ENCODE assay signal across 23 cellular contexts in genomic region chr4:52824270-52824602, GRCh38. TPM values are rescaled to one million over a fixed set of nuclear protein-coding genes. Genes with fewer than 3 reads are reported as not detected.
A peak's percentile ranks its signal among the peaks of the same experiment; 100 is the strongest.
DNase-seq lines count a peak whose midpoint lies in the region; ATAC-seq and TF ChIP-seq lines count a peak whose summit lies in the region.
"Had no signal": no experiment of that assay in that cellular context is flagged by ENCODE, and none has a peak within 500 bp of the region (broad histone marks: within the 10 kb centered on the region; RNA-seq: fewer than 3 reads in every experiment).

No MANE protein-coding gene starts in this region.

- H2AFZ ChIP-seq in IMR-90 (replicated peaks; ENCODE audit: low read length, poor library complexity): no peak overlapping the region
- H2AFZ ChIP-seq: parathyroid adenoma had no signal

- peak overlapping the region; percentile 8 for H3K23ac ChIP-seq in IMR-90 (ENCODE audit: low read depth, low read length)

- H3K9me3 ChIP-seq in Caco-2 (no peaks in the 10 kb centered on the region), IMR-90 (ENCODE audit: control insufficient read depth, insufficient read depth, low read length) (no peaks in the 10 kb centered on the region), right atrium auricular region (no peaks in the 10 kb centered on the region)
- H3K9me3 ChIP-seq: lower lobe of right lung had no signal

- H3K4me1 Mint-ChIP-seq in Caco-2 (ENCODE audit: low read depth, unreplicated experiment): peaks cover 6% of the 10 kb centered on the region
- H3K4me1 Mint-ChIP-seq in progenitor cell of endocrine pancreas (ENCODE audit: low read depth): peaks cover 16% of the 10 kb centered on the region
- H3K4me1 Mint-ChIP-seq in stimulated activated naive B cell treated with anti-CD40 and anti-IgM and Interleukin-4, amounts not matched to agents 10 μg/mL and 1 μg/mL and 100 μg/mL, for 72 hours: no peaks in the 10 kb centered on the region

- H3K4me2 ChIP-seq in IMR-90 (ENCODE audit: low read depth, low read length): no peak overlapping the region
- H3K4me2 ChIP-seq: KMS-11 had no signal

- H3K27ac Mint-ChIP-seq in Caco-2 (ENCODE audit: unreplicated experiment): peak overlapping the region; percentile 63
- peak overlapping the region; percentile 92 for H3K27ac Mint-ChIP-seq in progenitor cell of endocrine pancreas
- H3K27ac Mint-ChIP-seq in stimulated activated naive B cell treated with anti-CD40 and anti-IgM and Interleukin-4, amounts not matched to agents 10 μg/mL and 1 μg/mL and 100 μg/mL, for 72 hours: no peak overlapping the region
- H3K27ac Mint-ChIP-seq: CD8-positive, alpha-beta memory T cell had no signal

- H2BK5ac ChIP-seq in IMR-90 (ENCODE audit: low read depth, low read length, poor library complexity, severe bottlenecking): peak overlapping the region; percentile 40

- H3K9me1 ChIP-seq in IMR-90 (ENCODE audit: insufficient read depth, low read length): peaks cover 22% of the 10 kb centered on the region

- peak overlapping the region; percentile 90 for H2AK5ac ChIP-seq in IMR-90 (ENCODE audit: low read depth, low read length)

- CTCF ChIA-PET in Caco-2 (lab: Charles Lee) (no interaction called here), IMR-90 (lab: Yijun Ruan, JAX) (no interaction called here)

- H3K27ac ChIP-seq in IMR-90 (ENCODE audit: insufficient read depth, low read length) (peak overlapping the region; percentile 62), right atrium auricular region (peak overlapping the region; percentile 39 to 72)
- H3K27ac ChIP-seq: KMS-11, lower lobe of right lung, parathyroid adenoma had no signal

- H3K9ac ChIP-seq in IMR-90 (ENCODE audit: low read depth, low read length): no peak overlapping the region
- H3K9ac ChIP-seq: KMS-11, parathyroid adenoma had no signal

- H4K91ac ChIP-seq in IMR-90 (ENCODE audit: insufficient read depth, low read depth, low read length): peak overlapping the region; percentile 91

- H3K4me1 ChIP-seq in Caco-2: peaks cover 34% of the 10 kb centered on the region
- H3K4me1 ChIP-seq in IMR-90 (ENCODE audit: control insufficient read depth, insufficient read depth, low read length): peaks cover 26% of the 10 kb centered on the region
- H3K4me1 ChIP-seq in right atrium auricular region: peaks cover 0 to 31% of the 10 kb centered on the region in 2 donors
- H3K4me1 ChIP-seq: parathyroid adenoma had no signal

- H3K36me3 ChIP-seq in Caco-2 (ENCODE audit: control insufficient read depth, insufficient read depth, low read length) (no peaks in the 10 kb centered on the region), IMR-90 (ENCODE audit: control insufficient read depth, insufficient read depth, low read length) (no peaks in the 10 kb centered on the region), right atrium auricular region (no peaks in the 10 kb centered on the region)
- H3K36me3 ChIP-seq: lower lobe of right lung had no signal

- no peak overlapping the region for H3K4me3 Mint-ChIP-seq in Caco-2 (ENCODE audit: unreplicated experiment)
- no peak overlapping the region for H3K4me3 Mint-ChIP-seq in progenitor cell of endocrine pancreas (ENCODE audit: low read depth)
- no peak overlapping the region for H3K4me3 Mint-ChIP-seq in stimulated activated naive B cell treated with anti-CD40 and anti-IgM and Interleukin-4, amounts not matched to agents 10 μg/mL and 1 μg/mL and 100 μg/mL, for 72 hours
- H3K4me3 Mint-ChIP-seq: CD8-positive, alpha-beta memory T cell had no signal

- no peak overlapping the region for H3K4me3 ChIP-seq in Caco-2 (ENCODE audit: low read depth, low read length)
- H3K4me3 ChIP-seq in IMR-90 (ENCODE audit: insufficient read depth, low read depth, low read length): no peak overlapping the region
- H3K4me3 ChIP-seq in right atrium auricular region: no peak overlapping the region
- H3K4me3 ChIP-seq: lower lobe of right lung had no signal

- H3K27me3 ChIP-seq in Caco-2 (replicated peaks; ENCODE audit: control insufficient read depth, insufficient read depth, low read length): no peaks in the 10 kb centered on the region
- H3K27me3 ChIP-seq in IMR-90 (ENCODE audit: control insufficient read depth, insufficient read depth, low read length): no peaks in the 10 kb centered on the region
- H3K27me3 ChIP-seq in right atrium auricular region: no peaks in the 10 kb centered on the region

- POLR2A ChIA-PET in Caco-2 (lab: Charles Lee): no interaction called here
- POLR2A ChIA-PET in IMR-90 (lab: Charles Lee; ENCODE audit: unreplicated experiment): interaction anchor here (1.2 kb wide), 1 partner anchor 9 kb away, joined by 3 read pairs; no protein-coding TSS in a partner anchor

- peak overlapping the region; percentile 55 for H3K18ac ChIP-seq in IMR-90 (ENCODE audit: low read depth, low read length)

- H3K56ac ChIP-seq in IMR-90 (ENCODE audit: extremely low read depth, insufficient read depth, low read length): peak overlapping the region; percentile 57; the same call in 1 of the 2 replicates

- no peak for TF ChIP-seq RAD21 in IMR-90 (IDR thresholded peaks at IDR 0.05; ENCODE audit: low read length)

- DNase-seq in Caco-2 (no peak), IMR-90 (no peak), right atrium auricular region (ENCODE audit: low spot score) (no peak), progenitor cell of endocrine pancreas (ENCODE audit: low spot score, unreplicated experiment) (no peak), NAMALWA (ENCODE audit: low spot score) (no peak), NCI-H128 (lab: John Stamatoyannopoulos, UW; ENCODE audit: unreplicated experiment) (no peak)
- DNase-seq in stimulated activated naive B cell treated with anti-CD40 and anti-IgM and Interleukin-4, amounts not matched to agents 10 μg/mL and 1 μg/mL and 100 μg/mL, for 72 hours: no peak
- DNase-seq: activated CD4-positive, alpha-beta T cell treated with anti-CD3 and anti-CD28 coated beads, Interleukin-2, amount 50 U/mL, for 1 hour; activated naive CD4-positive, alpha-beta T cell treated with anti-CD3 and anti-CD28 coated beads, Interleukin-2, amount 50 U/mL, for 16 hours; AML-193; CD8-positive, alpha-beta memory T cell; DMS79 treated with DMSO at 0.1 percent for 48 hours; MV-4-11; NCI-H226; NCI-H774; stimulated activated CD4-positive, alpha-beta T cell treated with anti-CD3 and anti-CD28 coated beads, Interleukin-4, amount 100 ng/mL, for 24 hours; T-helper 1 cell had no signal

- peak overlapping the region; percentile 9 to 64; a peak in 3 of 4 replicates for H4K8ac ChIP-seq in IMR-90 (ENCODE audit: low read depth in 2 of 2, low read length in 2 of 2)

- TF ChIP-seq CTCF in Caco-2 (IDR thresholded peaks at IDR 0.05; ENCODE audit: insufficient read depth in 1 of 2, low read depth in 1 of 2, low read length in 1 of 2, severe bottlenecking in 1 of 2, unreplicated experiment in 1 of 2): no peak
- no peak for TF ChIP-seq CTCF in IMR-90 (conservative IDR thresholded peaks at IDR 0.05; ENCODE audit: low read depth, low read length)
- no peak for TF ChIP-seq CTCF in right atrium auricular region (IDR thresholded peaks at IDR 0.05)
- TF ChIP-seq CTCF in progenitor cell of endocrine pancreas (IDR thresholded peaks at IDR 0.05; ENCODE audit: unreplicated experiment): no peak

- peak overlapping the region; percentile 92 for H2BK20ac ChIP-seq in IMR-90 (ENCODE audit: low read depth, low read length)

- WGBS in IMR-90 (ENCODE audit: extremely low coverage in 2 of 2, insufficient read length in 1 of 2), 2 experiments: no CpG with 5 or more reads among the region's 6 CpGs

- dilution Hi-C loops in IMR-90 (cut with HindIII; ENCODE audit: low sequenced_read_pairs, unreplicated experiment): no loop called here

- H2BK120ac ChIP-seq in IMR-90 (ENCODE audit: low read depth, low read length): peak overlapping the region; percentile 95

- H3K4ac ChIP-seq in IMR-90 (ENCODE audit: low read depth, low read length): peak overlapping the region; percentile 83

- peak overlapping the region; percentile 86 for H3K14ac ChIP-seq in IMR-90 (replicated peaks; ENCODE audit: low read depth, low read length)

- ATAC-seq in IMR-90 (ENCODE audit: low read depth) (no peak), HG03521 (IDR thresholded peaks at IDR 0.05; ENCODE audit: unreplicated experiment) (no peak)
- ATAC-seq in stimulated activated naive B cell treated with anti-CD40 and anti-IgM and Interleukin-4, amounts not matched to agents 10 μg/mL and 1 μg/mL and 100 μg/mL, for 72 hours (replicated peaks): no peak

- TF ChIP-seq POLR2A in IMR-90 (IDR thresholded peaks at IDR 0.05; ENCODE audit: low read depth, low read length): no peak

- H2AK9ac ChIP-seq in IMR-90 (replicated peaks; ENCODE audit: low read depth, low read length, poor library complexity): no peak overlapping the region

- H3K27me3 Mint-ChIP-seq in Caco-2 (ENCODE audit: insufficient read depth, unreplicated experiment) (no peaks in the 10 kb centered on the region), progenitor cell of endocrine pancreas (no peaks in the 10 kb centered on the region)
- H3K27me3 Mint-ChIP-seq in stimulated activated naive B cell treated with anti-CD40 and anti-IgM and Interleukin-4, amounts not matched to agents 10 μg/mL and 1 μg/mL and 100 μg/mL, for 72 hours: no peaks in the 10 kb centered on the region
- H3K27me3 Mint-ChIP-seq: CD8-positive, alpha-beta memory T cell had no signal

- peak overlapping the region; percentile 81; the same call in 2 of the 3 replicates for H2BK15ac ChIP-seq in IMR-90 (ENCODE audit: low read depth, low read length)

- peaks cover 10% of the 10 kb centered on the region for H4K20me1 ChIP-seq in IMR-90 (ENCODE audit: insufficient read depth, low read length)

- peak overlapping the region; percentile 51 for H4K5ac ChIP-seq in IMR-90 (ENCODE audit: low read depth, low read length)

- intact Hi-C loops in Caco-2 (cut with micrococcal nuclease; ENCODE audit: unreplicated experiment): loop anchor here (2.0 kb wide), 1 partner anchor 35 kb away; no protein-coding TSS in a partner anchor
- intact Hi-C loops in IMR-90 (cut with micrococcal nuclease): loop anchor here (5.0 kb wide), 1 partner anchor 112 kb away; no protein-coding TSS in a partner anchor

- BruUV-seq in Caco-2 (replicated peaks; lab: Mats Ljungman, UMichigan): no TSS peak
- no TSS peak for BruUV-seq in IMR-90 (replicated peaks; lab: Mats Ljungman, UMichigan)

- H3K36me3 Mint-ChIP-seq in Caco-2 (ENCODE audit: insufficient read depth, unreplicated experiment) (no peaks in the 10 kb centered on the region), progenitor cell of endocrine pancreas (ENCODE audit: insufficient read depth) (no peaks in the 10 kb centered on the region)
- no peaks in the 10 kb centered on the region for H3K36me3 Mint-ChIP-seq in stimulated activated naive B cell treated with anti-CD40 and anti-IgM and Interleukin-4, amounts not matched to agents 10 μg/mL and 1 μg/mL and 100 μg/mL, for 72 hours
- H3K36me3 Mint-ChIP-seq: CD8-positive, alpha-beta memory T cell had no signal

- in situ Hi-C loops in IMR-90 (cut with MboI; ENCODE audit: low sequenced_read_pairs): no loop called here

- H3K9me3 Mint-ChIP-seq in Caco-2 (ENCODE audit: unreplicated experiment) (no peaks in the 10 kb centered on the region), progenitor cell of endocrine pancreas (ENCODE audit: low read depth) (no peaks in the 10 kb centered on the region)
- no peaks in the 10 kb centered on the region for H3K9me3 Mint-ChIP-seq in stimulated activated naive B cell treated with anti-CD40 and anti-IgM and Interleukin-4, amounts not matched to agents 10 μg/mL and 1 μg/mL and 100 μg/mL, for 72 hours
- H3K9me3 Mint-ChIP-seq: CD8-positive, alpha-beta memory T cell had no signal

- H3K79me1 ChIP-seq in IMR-90 (ENCODE audit: low read depth in 1 of 2, low read length in 2 of 2): no peaks in the 10 kb centered on the region

RNA-seq across cellular contexts. Expression of gene RASL11B, which starts 37.9 kb away (rescaled TPM):
- total RNA-seq in Caco-2 (2022) (19.6 and 23.3 TPM in 2 replicates), IMR-90 (2012; rRNA removed) (0.18 and 0.28 TPM in 2 replicates), right atrium auricular region (10 to 100 TPM; 10.9 to 12.2 TPM), progenitor cell of endocrine pancreas (9.3 and 9.7 TPM in 2 replicates)
- polyA plus RNA-seq in IMR-90 (2012; rRNA removed): 0.26 and 0.31 TPM in 2 replicates
- 0.04 and 0.23 TPM in 2 replicates for polyA plus RNA-seq in IMR-90 (2012; cell fraction: cytosol; rRNA removed)
- polyA plus RNA-seq in IMR-90 (2012; cell fraction: nucleus; rRNA removed; ENCODE audit: low replicate concordance): 0.20 and 0.41 TPM in 2 replicates
- total RNA-seq: HT-29, OCI-LY7 had no signal
